Comparison of ENCODE assay signal across 8 cellular contexts in genomic region chr20:3781153-3781910, GRCh38. TPM values are rescaled to one million over a fixed set of nuclear protein-coding genes. Genes with fewer than 3 reads are reported as not detected.
DNase-seq lines count a peak whose midpoint lies in the region; ATAC-seq lines count a peak whose summit lies in the region.

TSS of gene SPEF1 (minus strand) at chr20:3781448. CDS start at chr20:3781287, 161 bp downstream.

- peaks cover 38% of the 10 kb centered on the region for H3K4me1 Mint-ChIP-seq in T-helper 17 cell

- intact Hi-C loops in Right ventricle myocardium inferior (cut with DNase I) (loop anchor here (2.0 kb wide), 1 partner anchor 73 kb away; no protein-coding TSS in a partner anchor), cardiac septum (cut with DNase I) (loop anchor here (5.0 to 10.0 kb wide), 3 partner anchors 64 to 293 kb away; partner anchors contain the start of gene RNF24)

- no peaks in the 10 kb centered on the region for H3K9me3 ChIP-seq in T-helper 17 cell (ENCODE audit: control insufficient read depth, low read length, poor library complexity, severe bottlenecking)

- peak; percentile 82 for DNase-seq in Right ventricle myocardium inferior (ENCODE audit: missing footprints)
- DNase-seq in cardiac septum (ENCODE audit: low spot score) = no peak
- DNase-seq in NCI-H2029 (lab: John Stamatoyannopoulos, UW) = peak; percentile 85
- DNase-seq in T-helper 17 cell = no peak
- peak; percentile 97 for DNase-seq in dedifferentiated amniotic fluid mesenchymal stem cell (ENCODE audit: extremely low spot score)
- peak; percentile 92 for DNase-seq in kidney tubule cell (ENCODE audit: low spot score)
- DNase-seq in stimulated activated CD8-positive, alpha-beta memory T cell treated with anti-CD3 and anti-CD28 coated beads, Interleukin-4, amount 100 ng/mL, for 48 hours = peak; percentile 59

- peak within 1 kb of the TSS; percentile 76 for H3K4me3 Mint-ChIP-seq in T-helper 17 cell

- H3K36me3 Mint-ChIP-seq in T-helper 17 cell (ENCODE audit: low read depth) = no peaks in the 10 kb centered on the region

- H3K27ac Mint-ChIP-seq in T-helper 17 cell = no peak within 1 kb of the TSS

- peak; percentile 80 for ATAC-seq in Right ventricle myocardium inferior
- peak; percentile 52 for ATAC-seq in HG02840 (IDR thresholded peaks at IDR 0.05; ENCODE audit: low FRiP score, unreplicated experiment)
- peak; percentile 59 for ATAC-seq in T-helper 17 cell

- H3K27me3 Mint-ChIP-seq in T-helper 17 cell = no peaks in the 10 kb centered on the region

RNA-seq across cellular contexts. Expression of gene SPEF1, which starts in this region (rescaled TPM):
- total RNA-seq in Right ventricle myocardium inferior (0.14 TPM), cardiac septum (not detected), T-helper 17 cell (under 1 TPM in 1 of 2 donors, not detected in 1; 0.18 TPM)

Comparison
In these comparisons a context has a peak if more than half of its experiments do, and no peak if none do; other contexts are left out.
1. Peak in DNase-seq and ATAC-seq in Right ventricle myocardium inferior; RNA of the gene not detected or under 1 TPM.
2. Peak in ATAC-seq in T-helper 17 cell; RNA of the gene not detected or under 1 TPM.
3. DNase-seq: peak in NCI-H2029 (single experiment), dedifferentiated amniotic fluid mesenchymal stem cell (single experiment), kidney tubule cell (single experiment) and stimulated activated CD8-positive, alpha-beta memory T cell treated with anti-CD3 and anti-CD28 coated beads, Interleukin-4, amount 100 ng/mL, for 48 hours (single experiment); none in cardiac septum (single experiment) and T-helper 17 cell (0 of 3).
4. Peak in every context shown above with its lines, with median percentiles within 50 percentile points of each other: ATAC-seq.